Comparison of ENCODE assay signal across 1 cellular context in genomic region chr17:18256776-18257175, GRCh38.
TF ChIP-seq lines count a peak whose summit lies in the region.

No MANE protein-coding gene starts in this region.

TF ChIP-seq in endothelial cell of umbilical vein, 7 proteins besides CTCF, POLR2A, EP300 and RAD21:
- TF ChIP-seq FOS (IDR thresholded peaks at IDR 0.05; ENCODE audit: borderline replicate concordance, insufficient read depth, low read length) = no peak
- TF ChIP-seq MYC (IDR thresholded peaks at IDR 0.05; ENCODE audit: low read depth, low read length) = no peak
- no peak for TF ChIP-seq JUN (IDR thresholded peaks at IDR 0.05; ENCODE audit: borderline replicate concordance, insufficient read depth, insufficient read length, low read depth)
